10 cellular contexts compared by ENCODE assay signal in the genomic region with DNA sequence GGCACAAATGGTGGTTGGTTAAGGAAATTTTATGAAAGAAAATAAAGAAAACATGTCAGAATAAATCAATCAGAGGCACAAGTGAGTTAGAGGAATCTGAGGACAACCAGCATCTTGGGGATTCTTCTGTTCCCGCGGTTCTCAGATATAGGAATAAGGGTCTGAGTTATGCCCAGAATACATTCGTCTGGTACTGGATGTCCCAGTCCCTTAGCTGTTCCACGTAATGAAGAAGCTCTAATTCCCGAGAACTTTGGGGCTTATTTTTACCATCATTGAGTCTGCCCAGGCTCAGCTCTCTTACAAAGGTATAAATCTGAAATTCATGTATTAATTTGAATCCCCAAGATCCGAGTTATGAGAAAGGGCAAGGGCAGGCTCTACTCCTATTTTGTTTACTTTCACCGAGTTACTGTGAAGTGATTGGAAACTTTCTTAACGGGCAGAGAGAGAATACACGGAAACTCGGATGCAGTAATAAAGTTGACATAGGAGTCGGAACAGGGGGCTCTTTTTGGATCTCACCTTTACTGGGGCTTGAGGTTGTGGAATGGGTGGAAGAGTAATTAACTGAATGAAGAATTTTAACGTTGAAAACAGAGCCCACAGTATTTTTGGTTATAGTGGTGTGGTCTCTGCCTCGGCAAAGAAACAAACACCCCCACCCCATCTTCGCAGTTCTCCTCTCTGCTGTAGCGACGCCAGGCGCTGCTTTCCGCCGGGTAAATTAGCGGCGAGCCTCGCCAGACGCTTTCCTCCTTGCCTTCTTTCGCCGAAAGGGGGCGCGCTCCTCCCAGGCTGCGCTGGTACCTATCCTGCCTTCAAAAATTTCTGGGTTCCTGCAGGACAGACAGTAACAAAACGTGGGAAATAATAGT. TPM values are rescaled to one million over a fixed set of nuclear protein-coding genes. Genes with fewer than 3 reads are reported as not detected.
DNase-seq lines count a peak whose midpoint lies in the region; TF ChIP-seq lines count a peak whose summit lies in the region.
"Had no signal": no experiment of that assay in that cellular context is flagged by ENCODE, and none has a peak within 500 bp of the region (broad histone marks: within the 10 kb centered on the region; RNA-seq: fewer than 3 reads in every experiment).

No MANE protein-coding gene starts in this region.

- H3K27me3 ChIP-seq in uterus, result no peaks in the 10 kb centered on the region

- H3K27ac ChIP-seq in coronary artery (peak overlapping the region in 1 of 2 donors; percentile 57), uterus (peak overlapping the region; percentile 95 to 99)
- H3K27ac ChIP-seq: KMS-11 had no signal

- intact Hi-C loops in uterus (cut with DNase I; ENCODE audit: low total_unique reads), result no loop called here

- H3K4me3 ChIP-seq in coronary artery, result peak overlapping the region; percentile 49
- H3K4me3 ChIP-seq in uterus, result peak overlapping the region; percentile 15 to 22

- DNase-seq in stimulated activated CD4-positive, alpha-beta T cell treated with anti-CD3 and anti-CD28 coated beads, Interleukin-12 subunit alpha, Interleukin-12 subunit beta, amount 100 ng/mL, for 48 hours (ENCODE audit: low read depth in 2 of 3, low spot score in 1 of 3), result peak in 2 of 3 donors; percentile 27 to 42
- DNase-seq in stimulated activated CD4-positive, alpha-beta T cell treated with anti-CD3 and anti-CD28 coated beads, Interleukin-4, amount 100 ng/mL, for 4 hours, result no peak
- DNase-seq in coronary artery (ENCODE audit: low spot score), result no peak
- DNase-seq in medulla oblongata (ENCODE audit: extremely low spot score), result peak; percentile 51
- peak; percentile 84 to 86 for DNase-seq in uterus
- no peak for DNase-seq in foreskin melanocyte
- DNase-seq in cerebellum (ENCODE audit: low spot score), result no peak
- no peak for DNase-seq in NCI-H446 treated with DMSO at 0.1 percent for 48 hours (lab: John Stamatoyannopoulos, UW)
- DNase-seq: DMS79 treated with DMSO at 0.1 percent for 48 hours had no signal

- TF ChIP-seq POLR2A in uterus (IDR thresholded peaks at IDR 0.05), result no peak

- no peaks in the 10 kb centered on the region for H3K9me3 ChIP-seq in uterus

- H3K36me3 ChIP-seq in uterus, result no peaks in the 10 kb centered on the region

- H3K4me1 ChIP-seq in uterus, result peaks cover 0 to 4% of the 10 kb centered on the region in 2 donors

- TF ChIP-seq CTCF in coronary artery (IDR thresholded peaks at IDR 0.05), result no peak
- TF ChIP-seq CTCF in uterus (IDR thresholded peaks at IDR 0.05), result peak; percentile 66 to 90 (median 80)

RNA-seq across cellular contexts. Expression of gene PRRX1, which starts 7.1 kb away (rescaled TPM):
- total RNA-seq in uterus, result 100 to 1,000 TPM in 2 of 4 donors, 10 to 100 TPM in 2; 36.4 to 179 (median 121) TPM
- total RNA-seq in cerebellum, result 13.3 TPM

Comparison
In these comparisons a context has a peak if more than half of its experiments do, and no peak if none do; other contexts are left out.
1. DNase-seq: peak in stimulated activated CD4-positive, alpha-beta T cell treated with anti-CD3 and anti-CD28 coated beads, Interleukin-12 subunit alpha, Interleukin-12 subunit beta, amount 100 ng/mL, for 48 hours (2 of 3), medulla oblongata (single experiment) and uterus (2 of 2); none in stimulated activated CD4-positive, alpha-beta T cell treated with anti-CD3 and anti-CD28 coated beads, Interleukin-4, amount 100 ng/mL, for 4 hours (0 of 2), coronary artery (single experiment), foreskin melanocyte (single experiment), cerebellum (single experiment) and NCI-H446 treated with DMSO at 0.1 percent for 48 hours (single experiment).